In genomic region chr3:171351676-171352075, GRCh38 we compare ENCODE assay signal across 10 cellular contexts.
DNase-seq lines count a peak whose midpoint lies in the region; ATAC-seq and TF ChIP-seq lines count a peak whose summit lies in the region.
"Had no signal": no experiment of that assay in that cellular context is flagged by ENCODE, and none has a peak within 500 bp of the region (broad histone marks: within the 10 kb centered on the region; RNA-seq: fewer than 3 reads in every experiment).

No MANE protein-coding gene starts in this region.

- no peak overlapping the region for H3K14ac ChIP-seq in H9 (ENCODE audit: insufficient read depth, low read length)

- no peak overlapping the region for H3K4me3 Mint-ChIP-seq in activated T-cell treated with anti-CD3 and anti-CD28 coated beads, Interleukin-2, amount 50 U/mL, for 72 hours
- H3K4me3 Mint-ChIP-seq in H9, result no peak overlapping the region
- H3K4me3 Mint-ChIP-seq: CD4-positive, alpha-beta memory T cell had no signal

- peaks cover 85% of the 10 kb centered on the region for H3K4me1 Mint-ChIP-seq in activated T-cell treated with anti-CD3 and anti-CD28 coated beads, Interleukin-2, amount 50 U/mL, for 72 hours (ENCODE audit: low read depth)
- peaks cover 29 to 33% of the 10 kb centered on the region in 2 experiments for H3K4me1 Mint-ChIP-seq in H9

- H3K18ac ChIP-seq in H9 (ENCODE audit: insufficient read length, low read depth, low read length), result no peak overlapping the region

- no peak for TF ChIP-seq CTCF in cardiac fibroblast (IDR thresholded peaks at IDR 0.05; ENCODE audit: low read depth, low read length)
- TF ChIP-seq CTCF in H9 (conservative IDR thresholded peaks at IDR 0.05), result no peak

- ATAC-seq in activated T-cell treated with anti-CD3 and anti-CD28 coated beads, Interleukin-2, amount 50 U/mL, for 72 hours (replicated peaks in 1 of 2), result peak; percentile 55 to 67

- no peak overlapping the region for H4K8ac ChIP-seq in H9 (replicated peaks; ENCODE audit: insufficient read length, low read depth, low read length)

- WGBS in H9 (ENCODE audit: extremely low coverage, insufficient read length, low lambda C conversion rate), result no CpG with 5 or more reads among the region's 1 CpG

- H3K9ac ChIP-seq in H9 (ENCODE audit: extremely low read depth, insufficient read length, low read length), result no peak overlapping the region

- no peaks in the 10 kb centered on the region for H3K23me2 ChIP-seq in H9 (ENCODE audit: insufficient read length, low read depth, low read length, poor library complexity, severe bottlenecking)

- H3K4me3 ChIP-seq in cardiac fibroblast (replicated peaks in 1 of 2; ENCODE audit: low read depth in 2 of 2, low read length in 2 of 2), result no peak overlapping the region
- H3K4me3 ChIP-seq: thoracic aorta had no signal

- no peaks in the 10 kb centered on the region for H3K79me2 ChIP-seq in H9 (ENCODE audit: insufficient read depth, low read length)

- no peak overlapping the region for H2BK5ac ChIP-seq in H9 (ENCODE audit: insufficient read length, low read length)

- DNase-seq in activated T-cell treated with anti-CD3 and anti-CD28 coated beads, Interleukin-2, amount 50 U/mL, for 72 hours, result peak; percentile 10 to 25
- DNase-seq in activated T-cell treated with anti-CD3 and anti-CD28 coated beads, Interleukin-2, amount 50 U/mL, for 48 hours, result no peak
- DNase-seq in NCI-H1105 treated with DMSO at 0.1 percent for 48 hours (lab: John Stamatoyannopoulos, UW) (peak; percentile 41), cardiac fibroblast (ENCODE audit: low read depth in 2 of 2) (peak; percentile 82 to 95), smooth muscle cell of the brain vasculature (ENCODE audit: low read depth, low spot score) (peak; percentile 28), H9 (no peak), NCI-H748 (lab: John Stamatoyannopoulos, UW; ENCODE audit: unreplicated experiment) (no peak), SHP77 (lab: John Stamatoyannopoulos, UW) (no peak)
- DNase-seq: CD4-positive, alpha-beta memory T cell had no signal

- H2BK120ac ChIP-seq in H9 (ENCODE audit: low read depth, low read length, poor library complexity, severe bottlenecking), result no peak overlapping the region

- no peak overlapping the region for H2BK15ac ChIP-seq in H9 (ENCODE audit: low read depth, low read length)

- H3K27me3 ChIP-seq in H9 (ENCODE audit: insufficient read depth, low read length), result no peaks in the 10 kb centered on the region

- H2AK5ac ChIP-seq in H9 (ENCODE audit: insufficient read length, low read length), result no peak overlapping the region

- H3K27me3 Mint-ChIP-seq in activated T-cell treated with anti-CD3 and anti-CD28 coated beads, Interleukin-2, amount 50 U/mL, for 72 hours (ENCODE audit: low read depth), result no peaks in the 10 kb centered on the region
- H3K27me3 Mint-ChIP-seq in H9 (ENCODE audit: low read depth), result no peaks in the 10 kb centered on the region
- H3K27me3 Mint-ChIP-seq: CD4-positive, alpha-beta memory T cell had no signal

- H3K79me1 ChIP-seq in H9 (ENCODE audit: insufficient read depth, low read depth, low read length, poor library complexity, severe bottlenecking), result no peaks in the 10 kb centered on the region

- no peak overlapping the region for H2BK20ac ChIP-seq in H9 (ENCODE audit: low read depth, low read length, poor library complexity, severe bottlenecking)

- no peak overlapping the region for H3K4me2 ChIP-seq in H9 (ENCODE audit: insufficient read depth, insufficient read length, low read length)

- H3K27ac ChIP-seq in H9 (ENCODE audit: insufficient read length, low read depth, low read length), result no peak overlapping the region
- H3K27ac ChIP-seq: thoracic aorta had no signal

- H3K23ac ChIP-seq in H9 (ENCODE audit: insufficient read length, low read depth, low read length), result no peak overlapping the region

- H4K5ac ChIP-seq in H9 (ENCODE audit: insufficient read length, low read depth, low read length), result no peak overlapping the region

- H2BK12ac ChIP-seq in H9 (ENCODE audit: insufficient read length, low read depth, low read length), result no peak overlapping the region

- H3K4me1 ChIP-seq in H9 (ENCODE audit: insufficient read depth, low read length), result peaks cover 3% of the 10 kb centered on the region; the same call in 1 of the 2 replicates

- H3K9me3 Mint-ChIP-seq in activated T-cell treated with anti-CD3 and anti-CD28 coated beads, Interleukin-2, amount 50 U/mL, for 72 hours, result peaks cover 0 to 3% of the 10 kb centered on the region in 2 donors
- H3K9me3 Mint-ChIP-seq in H9, result no peaks in the 10 kb centered on the region

- no peak overlapping the region for H3K4ac ChIP-seq in H9 (ENCODE audit: low read depth, low read length)

- no peaks in the 10 kb centered on the region for H3K36me3 Mint-ChIP-seq in activated T-cell treated with anti-CD3 and anti-CD28 coated beads, Interleukin-2, amount 50 U/mL, for 72 hours (ENCODE audit: insufficient read depth in 2 of 2)
- no peaks in the 10 kb centered on the region; a peak in 1 of 7 replicates for H3K36me3 Mint-ChIP-seq in H9 (ENCODE audit: insufficient read depth in 1 of 3, low read depth in 3 of 3)

- H3T11ph ChIP-seq in H9 (ENCODE audit: low read length), result no peak overlapping the region

- H3K9me3 ChIP-seq in H9 (ENCODE audit: control insufficient read depth, low read depth, low read length), result no peaks in the 10 kb centered on the region
- H3K9me3 ChIP-seq: thoracic aorta had no signal

- H3K27ac Mint-ChIP-seq in activated T-cell treated with anti-CD3 and anti-CD28 coated beads, Interleukin-2, amount 50 U/mL, for 72 hours, result no peak overlapping the region
- no peak overlapping the region for H3K27ac Mint-ChIP-seq in H9

- no peaks in the 10 kb centered on the region for H4K20me1 ChIP-seq in H9 (ENCODE audit: control insufficient read depth, insufficient read depth, insufficient read length)

- no peak overlapping the region for H3K56ac ChIP-seq in H9 (ENCODE audit: insufficient read length, low read depth, low read length)

- no peak overlapping the region for H4K91ac ChIP-seq in H9 (ENCODE audit: insufficient read length, low read depth, low read length)

- H2AFZ ChIP-seq in H9 (ENCODE audit: low read length), result no peak overlapping the region

Comparison
In these comparisons a context has a peak if more than half of its experiments do, and no peak if none do; other contexts are left out.
1. DNase-seq: peak in activated T-cell treated with anti-CD3 and anti-CD28 coated beads, Interleukin-2, amount 50 U/mL, for 72 hours (2 of 2), NCI-H1105 treated with DMSO at 0.1 percent for 48 hours (single experiment), cardiac fibroblast (2 of 2) and smooth muscle cell of the brain vasculature (single experiment); none in activated T-cell treated with anti-CD3 and anti-CD28 coated beads, Interleukin-2, amount 50 U/mL, for 48 hours (0 of 2), H9 (single experiment), NCI-H748 (single experiment) and SHP77 (0 of 2).